20 cellular contexts compared by ENCODE assay signal in genomic region chr17:82981141-82981540, GRCh38.
A peak's percentile ranks its signal among the peaks of the same experiment; 100 is the strongest.
DNase-seq lines count a peak whose midpoint lies in the region; ATAC-seq and TF ChIP-seq lines count a peak whose summit lies in the region.
"Had no signal": no experiment of that assay in that cellular context is flagged by ENCODE, and none has a peak within 500 bp of the region (broad histone marks: within the 10 kb centered on the region; RNA-seq: fewer than 3 reads in every experiment).

No MANE protein-coding gene starts in this region.

- TF ChIP-seq EP300 in esophagus muscularis mucosa (IDR thresholded peaks at IDR 0.05): no peak

- peak overlapping the region in 7 of 11 experiments; percentile 48 to 79 (median 66); a peak in 9 of 22 replicates for H3K4me2 ChIP-seq in BLaER1 treated with 17β-estradiol and CSF1 and Interleukin-3, amounts not matched to agents 10 nM and 100 nM
- H3K4me2 ChIP-seq in OCI-LY3 (ENCODE audit: low read length): peak overlapping the region; percentile 8; the same call in 1 of the 2 replicates
- H3K4me2 ChIP-seq: A549 had no signal

- H3K27me3 Mint-ChIP-seq in stimulated activated memory B cell treated with anti-CD40 and anti-IgM and Interleukin-4, amounts not matched to agents 10 μg/mL and 1 μg/mL and 100 μg/mL, for 72 hours: no peaks in the 10 kb centered on the region

- H3K9me3 ChIP-seq in BLaER1 treated with 17β-estradiol and CSF1 and Interleukin-3, amounts not matched to agents 10 nM and 100 nM (replicated peaks in 1 of 11): no peaks in the 10 kb centered on the region
- H3K9me3 ChIP-seq in OCI-LY3 (ENCODE audit: insufficient read depth, low read length) (no peaks in the 10 kb centered on the region), esophagus muscularis mucosa (no peaks in the 10 kb centered on the region)
- H3K9me3 ChIP-seq: A549, MG63 had no signal

- no peak overlapping the region for H3K27ac ChIP-seq in BLaER1 treated with 17β-estradiol and CSF1 and Interleukin-3, amounts not matched to agents 10 nM and 100 nM
- H3K27ac ChIP-seq in OCI-LY3 (ENCODE audit: low read length) (no peak overlapping the region), esophagus muscularis mucosa (replicated peaks in 1 of 4) (no peak overlapping the region)
- H3K27ac ChIP-seq: A549, C4-2B had no signal

- peaks cover 36% of the 10 kb centered on the region for H3K4me1 Mint-ChIP-seq in stimulated activated memory B cell treated with anti-CD40 and anti-IgM and Interleukin-4, amounts not matched to agents 10 μg/mL and 1 μg/mL and 100 μg/mL, for 72 hours

- no peak overlapping the region for H3K4me3 ChIP-seq in BLaER1 treated with 17β-estradiol and CSF1 and Interleukin-3, amounts not matched to agents 10 nM and 100 nM
- H3K4me3 ChIP-seq in OCI-LY3 (ENCODE audit: low read length) (no peak overlapping the region), esophagus muscularis mucosa (no peak overlapping the region)
- H3K4me3 ChIP-seq: A549, MG63 had no signal

- intact Hi-C loops in esophagus muscularis mucosa (cut with DNase I): no loop called here
- intact Hi-C loops in left ventricle myocardium superior (cut with micrococcal nuclease): no loop called here

- no peaks in the 10 kb centered on the region for H3K79me2 ChIP-seq in OCI-LY3 (ENCODE audit: low read length)

- H3K9me3 Mint-ChIP-seq in stimulated activated memory B cell treated with anti-CD40 and anti-IgM and Interleukin-4, amounts not matched to agents 10 μg/mL and 1 μg/mL and 100 μg/mL, for 72 hours: peaks cover 6% of the 10 kb centered on the region
- H3K9me3 Mint-ChIP-seq: H9, IgD-negative memory B cell had no signal

- H4K20me1 ChIP-seq in BLaER1 treated with 17β-estradiol and CSF1 and Interleukin-3, amounts not matched to agents 10 nM and 100 nM: no peaks in the 10 kb centered on the region
- no peaks in the 10 kb centered on the region for H4K20me1 ChIP-seq in OCI-LY3 (ENCODE audit: insufficient read depth, low read length)

- no peak for ATAC-seq in stimulated activated memory B cell treated with anti-CD40 and anti-IgM and Interleukin-4, amounts not matched to agents 10 μg/mL and 1 μg/mL and 100 μg/mL, for 72 hours
- ATAC-seq in HG03039 (IDR thresholded peaks at IDR 0.05; ENCODE audit: unreplicated experiment) (no peak), left ventricle myocardium superior (no peak)
- ATAC-seq: A549 had no signal

- no peaks in the 10 kb centered on the region for H3K36me3 ChIP-seq in BLaER1 treated with 17β-estradiol and CSF1 and Interleukin-3, amounts not matched to agents 10 nM and 100 nM
- H3K36me3 ChIP-seq in OCI-LY3 (replicated peaks; ENCODE audit: low read depth, low read length) (no peaks in the 10 kb centered on the region), esophagus muscularis mucosa (no peaks in the 10 kb centered on the region)
- H3K36me3 ChIP-seq: MG63 had no signal

- TF ChIP-seq CTCF in OCI-LY3 (IDR thresholded peaks at IDR 0.05; ENCODE audit: low read depth, low read length): no peak
- TF ChIP-seq CTCF in esophagus muscularis mucosa (IDR thresholded peaks at IDR 0.05): no peak

- no peak overlapping the region for H3K4me3 Mint-ChIP-seq in stimulated activated memory B cell treated with anti-CD40 and anti-IgM and Interleukin-4, amounts not matched to agents 10 μg/mL and 1 μg/mL and 100 μg/mL, for 72 hours
- H3K4me3 Mint-ChIP-seq: H9 had no signal

- peaks cover 5% of the 10 kb centered on the region for H3K36me3 Mint-ChIP-seq in stimulated activated memory B cell treated with anti-CD40 and anti-IgM and Interleukin-4, amounts not matched to agents 10 μg/mL and 1 μg/mL and 100 μg/mL, for 72 hours

- peak; percentile 37 for DNase-seq in esophagus muscularis mucosa (ENCODE audit: extremely low spot score)
- no peak for DNase-seq in NCI-H82 (lab: John Stamatoyannopoulos, UW)
- DNase-seq in left ventricle myocardium superior: no peak
- DNase-seq: DMS 273 treated with DMSO at 0.1 percent for 48 hours; DND-41; H9; Karpas-422; MG63; NCI-H1048; NCI-H1436; NCI-H1930; NK-92 treated with Interleukin-12 subunit alpha and Interleukin-12 subunit beta, amount 100 ng/mL, for 24 hours; Right ventricle myocardium superior had no signal

- no peak overlapping the region for H3K9ac ChIP-seq in BLaER1 treated with 17β-estradiol and CSF1 and Interleukin-3, amounts not matched to agents 10 nM and 100 nM
- no peak overlapping the region for H3K9ac ChIP-seq in OCI-LY3 (ENCODE audit: low read length)

- H2AFZ ChIP-seq in OCI-LY3 (ENCODE audit: low read depth, low read length): no peak overlapping the region

- 94% methylated on average over 11 of the region's 11 CpGs for WGBS in esophagus muscularis mucosa

- no peak for TF ChIP-seq POLR2A in esophagus muscularis mucosa (IDR thresholded peaks at IDR 0.05; ENCODE audit: low read depth)

- peak overlapping the region; percentile 9 for H3K27ac Mint-ChIP-seq in stimulated activated memory B cell treated with anti-CD40 and anti-IgM and Interleukin-4, amounts not matched to agents 10 μg/mL and 1 μg/mL and 100 μg/mL, for 72 hours
- H3K27ac Mint-ChIP-seq: H9 had no signal

- H3K27me3 ChIP-seq in BLaER1 treated with 17β-estradiol and CSF1 and Interleukin-3, amounts not matched to agents 10 nM and 100 nM: peaks cover 0 to 5% (median 0%) of the 10 kb centered on the region in 11 experiments; a peak in 2 of 22 replicates
- H3K27me3 ChIP-seq in OCI-LY3 (ENCODE audit: low read depth, low read length) (no peaks in the 10 kb centered on the region), esophagus muscularis mucosa (no peaks in the 10 kb centered on the region)
- H3K27me3 ChIP-seq: MG63 had no signal

- H3K4me1 ChIP-seq in BLaER1 treated with 17β-estradiol and CSF1 and Interleukin-3, amounts not matched to agents 10 nM and 100 nM: peaks cover 49 to 69% (median 58%) of the 10 kb centered on the region in 10 experiments
- H3K4me1 ChIP-seq in OCI-LY3 (ENCODE audit: low read length): peaks cover 47% of the 10 kb centered on the region
- peaks cover 0 to 4% (median 2%) of the 10 kb centered on the region in 4 donors for H3K4me1 ChIP-seq in esophagus muscularis mucosa
- H3K4me1 ChIP-seq: A549 had no signal
